In genomic region chr14:74362361-74362915, GRCh38 we compare ENCODE assay signal across 8 cellular contexts. TPM values are rescaled to one million over a fixed set of nuclear protein-coding genes. Genes with fewer than 3 reads are reported as not detected.
DNase-seq lines count a peak whose midpoint lies in the region; ATAC-seq and TF ChIP-seq lines count a peak whose summit lies in the region.

No MANE protein-coding gene starts in this region.

- H3K9me3 ChIP-seq in lung (ENCODE audit: control insufficient read depth in 2 of 2, insufficient read depth in 1 of 2, low read length in 1 of 2) = no peaks in the 10 kb centered on the region

- H3K4me3 ChIP-seq in dorsolateral prefrontal cortex (no peak overlapping the region), lung (no peak overlapping the region)

- no peaks in the 10 kb centered on the region for H3K4me1 ChIP-seq in lung (ENCODE audit: control insufficient read depth in 2 of 2, insufficient read depth in 2 of 2, low read length in 2 of 2)

- 28 to 30% methylated on average over 12 of the region's 12 CpGs for WGBS in lung, 2 donors

- H3K27ac ChIP-seq in dorsolateral prefrontal cortex (no peak overlapping the region), lung (ENCODE audit: low read depth in 1 of 2, low read length in 1 of 2) (no peak overlapping the region)

- H3K27me3 ChIP-seq in dorsolateral prefrontal cortex = peaks cover 0 to 5% (median 0%) of the 10 kb centered on the region in 45 donors
- H3K27me3 ChIP-seq in lung (ENCODE audit: control insufficient read depth, insufficient read depth) = no peaks in the 10 kb centered on the region

- TF ChIP-seq CTCF in dorsolateral prefrontal cortex (IDR thresholded peaks at IDR 0.05 in 54 of 56, conservative IDR thresholded peaks at IDR 0.05 in 2 of 56; ENCODE audit: low read depth in 1 of 56, partially characterized antibody in 56 of 56) = peak; percentile 85 to 99 (median 94)
- peak; percentile 92 for TF ChIP-seq CTCF in lung (IDR thresholded peaks at IDR 0.05; ENCODE audit: control extremely low read depth, extremely low read depth)

- no peaks in the 10 kb centered on the region for H3K36me3 ChIP-seq in lung (ENCODE audit: control insufficient read depth in 2 of 2, insufficient read depth in 2 of 2, low read length in 2 of 2)

- DNase-seq in Ammon's horn (ENCODE audit: low spot score) (peak; percentile 80), HCEC 1CT (peak; percentile 69), NCI-H524 treated with DMSO at 0.1 percent for 48 hours (lab: John Stamatoyannopoulos, UW) (peak; percentile 22), dorsolateral prefrontal cortex (peak; percentile 62 to 84 (median 77)), lung (ENCODE audit: low spot score) (peak; percentile 82)
- DNase-seq in activated CD4-positive, alpha-beta T cell treated with anti-CD3 and anti-CD28 coated beads, Interleukin-2, amount 50 U/mL, for 4 hours = peak; percentile 52 to 65
- peak; percentile 31 for DNase-seq in stimulated activated CD8-positive, alpha-beta memory T cell treated with anti-CD3 and anti-CD28 coated beads, Interleukin-12 subunit alpha, Interleukin-12 subunit beta, amount 100 ng/mL, for 24 hours (ENCODE audit: extremely low read depth)

- peak; percentile 84 for ATAC-seq in lung (ENCODE audit: insufficient read depth, low FRiP score)
- ATAC-seq in GM21526 (IDR thresholded peaks at IDR 0.05; ENCODE audit: low FRiP score, unreplicated experiment) = no peak

- intact Hi-C loops in dorsolateral prefrontal cortex (cut with DNase I) = loop anchor here (1.0 to 5.0 kb wide), 4 partner anchors 115 to 250 kb away; partner anchors contain the start of genes ISCA2 (in 2 of the 2), NPC2 (in 2 of the 2) and LTBP2 (in 1 of the 2)

RNA-seq across cellular contexts. Expression of gene VRTN, which starts 14.2 kb away (rescaled TPM):
- not detected for total RNA-seq in dorsolateral prefrontal cortex
- total RNA-seq in lung = under 1 TPM in 1 of 2 donors, not detected in 1; 0.06 TPM
- not detected for polyA plus RNA-seq in lung

RNA-seq across cellular contexts. Expression of gene ABCD4, which starts 59.7 kb away (rescaled TPM):
- total RNA-seq in dorsolateral prefrontal cortex (100 to 1,000 TPM in 27 of 120 experiments, 10 to 100 TPM in 93; 45.9 to 169 (median 85.2) TPM), lung (10 to 100 TPM; 43.9 to 72.7 TPM)
- polyA plus RNA-seq in lung = 10 to 100 TPM; 25.7 to 42.3 TPM

Comparison
In these comparisons a context has a peak if more than half of its experiments do, and no peak if none do; other contexts are left out.
1. DNase-seq: peak in every context shown above with its lines; median percentile 82 in lung; 80 in Ammon's horn; 77 in dorsolateral prefrontal cortex; 69 in HCEC 1CT; 58 in activated CD4-positive, alpha-beta T cell treated with anti-CD3 and anti-CD28 coated beads, Interleukin-2, amount 50 U/mL, for 4 hours; 31 in stimulated activated CD8-positive, alpha-beta memory T cell treated with anti-CD3 and anti-CD28 coated beads, Interleukin-12 subunit alpha, Interleukin-12 subunit beta, amount 100 ng/mL, for 24 hours; 22 in NCI-H524 treated with DMSO at 0.1 percent for 48 hours.